ENCODE assay signal across 8 cellular contexts in genomic region chr5:1666812-1667588, GRCh38.
DNase-seq lines count a peak whose midpoint lies in the region; ATAC-seq and TF ChIP-seq lines count a peak whose summit lies in the region.

No MANE protein-coding gene starts in this region.

- TF ChIP-seq RAD21 in neural cell (conservative IDR thresholded peaks at IDR 0.05): peak; percentile 70

- H3K27me3 ChIP-seq in HUES48 (ENCODE audit: control insufficient read depth, insufficient read depth, low read length): peaks cover 37% of the 10 kb centered on the region
- H3K27me3 ChIP-seq in neural cell (ENCODE audit: insufficient read depth, low read depth, low read length): peaks cover 21% of the 10 kb centered on the region

- H3K79me2 ChIP-seq in neural cell (replicated peaks; ENCODE audit: insufficient read depth, low read length): no peaks in the 10 kb centered on the region

- POLR2A ChIA-PET in activated CD4-positive, alpha-beta T cell treated with anti-CD3 and anti-CD28 coated beads for 36 hours (lab: Charles Lee): no interaction called here

- H3K27ac Mint-ChIP-seq in activated CD4-positive, alpha-beta T cell treated with anti-CD3 and anti-CD28 coated beads for 36 hours: no peak overlapping the region

- H3K36me3 ChIP-seq in HUES48 (ENCODE audit: control insufficient read depth, insufficient read depth, low read length): no peaks in the 10 kb centered on the region
- H3K36me3 ChIP-seq in neural cell (ENCODE audit: insufficient read depth, low read length): no peaks in the 10 kb centered on the region

- H3K4me3 ChIP-seq in HUES48 (ENCODE audit: low read depth, low read length) (peak overlapping the region; percentile 64), neural cell (ENCODE audit: low read length) (peak overlapping the region; percentile 62)

- H3K9me3 ChIP-seq in HUES48 (ENCODE audit: control insufficient read depth, insufficient read depth, low read length): no peaks in the 10 kb centered on the region
- H3K9me3 ChIP-seq in neural cell (ENCODE audit: low read length): no peaks in the 10 kb centered on the region

- peaks cover 15% of the 10 kb centered on the region for H3K4me1 ChIP-seq in HUES48 (ENCODE audit: control insufficient read depth, insufficient read depth, low read length)

- ATAC-seq in activated CD4-positive, alpha-beta T cell treated with anti-CD3 and anti-CD28 coated beads for 36 hours: peak; percentile 63
- ATAC-seq in HG03095 (IDR thresholded peaks at IDR 0.05; ENCODE audit: unreplicated experiment) (no peak), HG02763 (IDR thresholded peaks at IDR 0.05; ENCODE audit: unreplicated experiment) (no peak)

- no peaks in the 10 kb centered on the region for H4K20me1 ChIP-seq in neural cell (ENCODE audit: insufficient read depth)

- H3K4me1 Mint-ChIP-seq in activated CD4-positive, alpha-beta T cell treated with anti-CD3 and anti-CD28 coated beads for 36 hours: peaks cover 13% of the 10 kb centered on the region

- no peaks in the 10 kb centered on the region for H3K9me3 Mint-ChIP-seq in activated CD4-positive, alpha-beta T cell treated with anti-CD3 and anti-CD28 coated beads for 36 hours (ENCODE audit: low read depth)

- peak; percentile 66 for TF ChIP-seq CTCF in neural cell (IDR thresholded peaks at IDR 0.05; ENCODE audit: poor library complexity, severe bottlenecking)

- H3K27me3 Mint-ChIP-seq in activated CD4-positive, alpha-beta T cell treated with anti-CD3 and anti-CD28 coated beads for 36 hours: peaks cover 63% of the 10 kb centered on the region

- TF ChIP-seq POLR2A in erythroblast (IDR thresholded peaks at IDR 0.05; ENCODE audit: low read length): no peak

- CTCF ChIA-PET in activated CD4-positive, alpha-beta T cell treated with anti-CD3 and anti-CD28 coated beads for 36 hours (lab: Charles Lee): interaction anchor here (0.7 kb wide), 1 partner anchor 38 kb away, joined by 3 read pairs; no protein-coding TSS in a partner anchor

- no peaks in the 10 kb centered on the region for H3F3A ChIP-seq in neural cell (ENCODE audit: insufficient read depth, low read length, poor library complexity, severe bottlenecking)

- no peak for TF ChIP-seq EP300 in neural cell (conservative IDR thresholded peaks at IDR 0.05; ENCODE audit: poor library complexity, severe bottlenecking)

- intact Hi-C loops in activated CD4-positive, alpha-beta T cell treated with anti-CD3 and anti-CD28 coated beads for 36 hours (cut with DNase I, micrococcal nuclease): loop anchor here (1.0 to 5.0 kb wide), 2 partner anchors 350 to 371 kb away; no protein-coding TSS in a partner anchor

- H3K9me2 ChIP-seq in neural cell (ENCODE audit: insufficient read depth, low read length): no peaks in the 10 kb centered on the region

- H3K9ac ChIP-seq in HUES48 (ENCODE audit: low read depth, low read length): no peak overlapping the region
- H3K9ac ChIP-seq in neural cell (ENCODE audit: low read length): peak overlapping the region; percentile 36

- H3K4me2 ChIP-seq in neural cell (ENCODE audit: low read length): no peak overlapping the region

- H3K27ac ChIP-seq in HUES48 (ENCODE audit: low read depth, low read length): no peak overlapping the region
- no peak overlapping the region for H3K27ac ChIP-seq in neural cell (ENCODE audit: low read length)

- H3K36me3 Mint-ChIP-seq in activated CD4-positive, alpha-beta T cell treated with anti-CD3 and anti-CD28 coated beads for 36 hours (ENCODE audit: low read depth): no peaks in the 10 kb centered on the region

- no peak overlapping the region for H3K4me3 Mint-ChIP-seq in activated CD4-positive, alpha-beta T cell treated with anti-CD3 and anti-CD28 coated beads for 36 hours

- DNase-seq in COLO829 (ENCODE audit: low spot score) (peak; percentile 22), erythroblast (lab: John Stamatoyannopoulos, UW) (peak; percentile 28 to 30), A172 (ENCODE audit: low spot score) (no peak)
- peak; percentile 76 for DNase-seq in activated CD4-positive, alpha-beta T cell treated with anti-CD3 and anti-CD28 coated beads for 36 hours

- H2AFZ ChIP-seq in neural cell (ENCODE audit: low read depth, low read length): no peak overlapping the region

TF ChIP-seq in neural cell, 6 proteins besides CTCF, POLR2A, EP300 and RAD21:
- TF ChIP-seq POLR2AphosphoS5 (IDR thresholded peaks at IDR 0.05): no peak
- TF ChIP-seq TAF1 (IDR thresholded peaks at IDR 0.05; ENCODE audit: low read depth): no peak
- TF ChIP-seq REST (IDR thresholded peaks at IDR 0.05; ENCODE audit: borderline replicate concordance): no peak
- no peak for TF ChIP-seq SMC3 (conservative IDR thresholded peaks at IDR 0.05; ENCODE audit: poor library complexity)
- no peak for TF ChIP-seq EZH2 (IDR thresholded peaks at IDR 0.05; ENCODE audit: borderline replicate concordance, insufficient read depth, low read length, poor library complexity, severe bottlenecking)
- no peak for TF ChIP-seq MXI1 (conservative IDR thresholded peaks at IDR 0.05; ENCODE audit: poor library complexity, severe bottlenecking)
